ENCODE assay signal across 13 cellular contexts in genomic region chr6:163712569-163712966, GRCh38.
A peak's percentile ranks its signal among the peaks of the same experiment; 100 is the strongest.
DNase-seq lines count a peak whose midpoint lies in the region; ATAC-seq and TF ChIP-seq lines count a peak whose summit lies in the region.
"Had no signal": no experiment of that assay in that cellular context is flagged by ENCODE, and none has a peak within 500 bp of the region (broad histone marks: within the 10 kb centered on the region; RNA-seq: fewer than 3 reads in every experiment).

No MANE protein-coding gene starts in this region.

- no peaks in the 10 kb centered on the region for H3K4me1 ChIP-seq in naive thymus-derived CD4-positive, alpha-beta T cell (ENCODE audit: control insufficient read depth in 2 of 2, insufficient read depth in 2 of 2, low read length in 2 of 2)
- H3K4me1 ChIP-seq in uterus: peaks cover 0 to under 1% of the 10 kb centered on the region in 2 donors
- H3K4me1 ChIP-seq: A549, foreskin keratinocyte had no signal

- intact Hi-C loops in Right ventricle myocardium superior (cut with DNase I) (no loop called here), cardiac septum (cut with DNase I) (loop anchor here (5.0 kb wide), 1 partner anchor 295 kb away; no protein-coding TSS in a partner anchor), uterus (cut with DNase I; ENCODE audit: low total_unique reads) (no loop called here), Calu3 (cut with micrococcal nuclease; ENCODE audit: unreplicated experiment) (no loop called here)
- intact Hi-C loops in naive thymus-derived CD4-positive, alpha-beta T cell (cut with micrococcal nuclease): no loop called here

- CTCF ChIA-PET in naive thymus-derived CD4-positive, alpha-beta T cell (lab: Charles Lee): no interaction called here
- CTCF ChIA-PET in Calu3 (lab: Charles Lee): interaction anchor here (0.6 kb wide), 1 partner anchor 91 kb away, joined by 3 read pairs; no protein-coding TSS in a partner anchor

- in situ Hi-C loops in brain microvascular endothelial cell (cut with HindIII; ENCODE audit: low pct_ligation_motif_present, low sequenced_read_pairs): no loop called here

- H3K27ac Mint-ChIP-seq in naive thymus-derived CD4-positive, alpha-beta T cell: peak overlapping the region in 1 of 9 donors; percentile 51
- no peak overlapping the region for H3K27ac Mint-ChIP-seq in Calu3 (ENCODE audit: unreplicated experiment)

- H3K4me1 Mint-ChIP-seq in naive thymus-derived CD4-positive, alpha-beta T cell: peaks cover 0 to 18% (median 7%) of the 10 kb centered on the region in 7 donors
- H3K4me1 Mint-ChIP-seq in Calu3 (ENCODE audit: low read depth, unreplicated experiment): no peaks in the 10 kb centered on the region

- POLR2A ChIA-PET in naive thymus-derived CD4-positive, alpha-beta T cell (lab: Charles Lee): no interaction called here

- no peaks in the 10 kb centered on the region for H3K36me3 Mint-ChIP-seq in naive thymus-derived CD4-positive, alpha-beta T cell
- H3K36me3 Mint-ChIP-seq in Calu3 (ENCODE audit: insufficient read depth, unreplicated experiment): no peaks in the 10 kb centered on the region

- no peaks in the 10 kb centered on the region for H3K27me3 ChIP-seq in brain microvascular endothelial cell (replicated peaks)
- no peaks in the 10 kb centered on the region for H3K27me3 ChIP-seq in naive thymus-derived CD4-positive, alpha-beta T cell (ENCODE audit: control insufficient read depth in 2 of 2, insufficient read depth in 2 of 2, low read length in 2 of 2)
- no peaks in the 10 kb centered on the region for H3K27me3 ChIP-seq in uterus
- H3K27me3 ChIP-seq: foreskin keratinocyte had no signal

- H3K9me3 ChIP-seq in naive thymus-derived CD4-positive, alpha-beta T cell (ENCODE audit: control insufficient read depth in 2 of 3, low read length in 3 of 3): no peaks in the 10 kb centered on the region
- no peaks in the 10 kb centered on the region for H3K9me3 ChIP-seq in uterus
- H3K9me3 ChIP-seq: A549 had no signal

- BruUV-seq in Calu3 (replicated peaks; lab: Mats Ljungman, UMichigan): no TSS peak

- H3K4me3 ChIP-seq in brain microvascular endothelial cell (ENCODE audit: low read depth, low read length) (no peak overlapping the region), uterus (no peak overlapping the region)
- no peak overlapping the region for H3K4me3 ChIP-seq in naive thymus-derived CD4-positive, alpha-beta T cell (ENCODE audit: low read length)
- H3K4me3 ChIP-seq: A549 had no signal

- TF ChIP-seq CTCF in brain microvascular endothelial cell (IDR thresholded peaks at IDR 0.05; ENCODE audit: low read depth, low read length, missing control alignments): peak; percentile 20
- TF ChIP-seq CTCF in uterus (IDR thresholded peaks at IDR 0.05): no peak
- TF ChIP-seq CTCF in Calu3 (IDR thresholded peaks at IDR 0.05; ENCODE audit: unreplicated experiment): no peak

- H3K27me3 Mint-ChIP-seq in naive thymus-derived CD4-positive, alpha-beta T cell: peaks cover 6 to 17% (median 10%) of the 10 kb centered on the region in 5 donors
- H3K27me3 Mint-ChIP-seq in Calu3 (ENCODE audit: unreplicated experiment): no peaks in the 10 kb centered on the region
- H3K27me3 Mint-ChIP-seq: central memory CD8-positive, alpha-beta T cell had no signal

- H3K36me3 ChIP-seq in brain microvascular endothelial cell (replicated peaks) (no peaks in the 10 kb centered on the region), uterus (no peaks in the 10 kb centered on the region)
- H3K36me3 ChIP-seq in naive thymus-derived CD4-positive, alpha-beta T cell (ENCODE audit: control insufficient read depth in 2 of 3, insufficient read depth in 3 of 3, low read length in 3 of 3): no peaks in the 10 kb centered on the region

- DNase-seq in Right ventricle myocardium superior (no peak), cardiac septum (ENCODE audit: low spot score) (no peak), brain microvascular endothelial cell (no peak), uterus (no peak), Calu3 (no peak)
- DNase-seq in naive thymus-derived CD4-positive, alpha-beta T cell: no peak
- no peak for DNase-seq in activated T-cell treated with anti-CD3 and anti-CD28 coated beads, Interleukin-2, amount 50 U/mL, for 1 hour
- DNase-seq: foreskin keratinocyte; NCI-H1417 treated with DMSO at 0.1 percent for 48 hours; NK-92 treated with Interleukin-12 subunit alpha and Interleukin-12 subunit beta, amount 100 ng/mL, for 24 hours had no signal

- H3K9me3 Mint-ChIP-seq in naive thymus-derived CD4-positive, alpha-beta T cell: peaks cover 0 to 4% (median 0%) of the 10 kb centered on the region in 11 donors
- no peaks in the 10 kb centered on the region for H3K9me3 Mint-ChIP-seq in Calu3 (ENCODE audit: low read depth, unreplicated experiment)
- H3K9me3 Mint-ChIP-seq: central memory CD8-positive, alpha-beta T cell had no signal

- peak; percentile 2 for ATAC-seq in Right ventricle myocardium superior (ENCODE audit: poor library complexity)
- ATAC-seq in naive thymus-derived CD4-positive, alpha-beta T cell: peak; percentile 24
- ATAC-seq in GM21515 (IDR thresholded peaks at IDR 0.05; ENCODE audit: unreplicated experiment): no peak
- ATAC-seq: A549, foreskin keratinocyte had no signal

- H3K27ac ChIP-seq in brain microvascular endothelial cell (no peak overlapping the region), uterus (peak overlapping the region; percentile 36 to 62)
- no peak overlapping the region for H3K27ac ChIP-seq in naive thymus-derived CD4-positive, alpha-beta T cell (ENCODE audit: low read depth, low read length)
- H3K27ac ChIP-seq: A549, foreskin keratinocyte had no signal

- H3K4me3 Mint-ChIP-seq in naive thymus-derived CD4-positive, alpha-beta T cell: peak overlapping the region in 1 of 10 donors; percentile 18
- no peak overlapping the region for H3K4me3 Mint-ChIP-seq in Calu3 (ENCODE audit: low read depth, unreplicated experiment)
- H3K4me3 Mint-ChIP-seq: central memory CD8-positive, alpha-beta T cell had no signal

- no peak for TF ChIP-seq POLR2A in uterus (IDR thresholded peaks at IDR 0.05)

Comparison
In these comparisons a context has a peak if more than half of its experiments do, and no peak if none do; other contexts are left out.
1. H3K27ac ChIP-seq: peak in uterus (2 of 2); none in brain microvascular endothelial cell (single experiment) and naive thymus-derived CD4-positive, alpha-beta T cell (single experiment).